Comparison of ENCODE assay signal across 7 cellular contexts in genomic region chr17:27244481-27245223, GRCh38. TPM values are rescaled to one million over a fixed set of nuclear protein-coding genes. Genes with fewer than 3 reads are reported as not detected.
DNase-seq lines count a peak whose midpoint lies in the region; ATAC-seq, FAIRE-seq and TF ChIP-seq lines count a peak whose summit lies in the region.

No MANE protein-coding gene starts in this region.

- no peaks in the 10 kb centered on the region for H3K27me3 ChIP-seq in Karpas-422 (ENCODE audit: low read length)
- H3K27me3 ChIP-seq in bronchial epithelial cell (ENCODE audit: control insufficient read depth, insufficient read depth, low read length), result no peaks in the 10 kb centered on the region
- no peaks in the 10 kb centered on the region for H3K27me3 ChIP-seq in left lung

- H3K4me3 ChIP-seq in Karpas-422 (ENCODE audit: low read length), result peak overlapping the region; percentile 4; the same call in 1 of the 2 replicates
- no peak overlapping the region for H3K4me3 ChIP-seq in bronchial epithelial cell (ENCODE audit: low read depth, low read length)
- H3K4me3 ChIP-seq in left lung, result peak overlapping the region in 1 of 2 donors; percentile 11

- no peaks in the 10 kb centered on the region for H3K9me2 ChIP-seq in Karpas-422 (replicated peaks; ENCODE audit: insufficient read depth, low read length)

- H3K27ac ChIP-seq in Karpas-422 (ENCODE audit: low read length), result no peak overlapping the region
- H3K27ac ChIP-seq in left lung, result peak overlapping the region; percentile 89 to 97
- H3K27ac ChIP-seq in temporal lobe (ENCODE audit: low read depth, low read length), result peak overlapping the region; percentile 51

- peak; percentile 18 for FAIRE-seq in bronchial epithelial cell (lab: Jason Lieb, UNC)

- intact Hi-C loops in left lung (cut with DNase I), result loop anchor here in 1 of 2 donors (5.0 kb wide), 1 partner anchor 88 kb away; no protein-coding TSS in a partner anchor

- TF ChIP-seq POLR2A in GM18505 (IDR thresholded peaks at IDR 0.05; ENCODE audit: borderline replicate concordance, extremely low read depth, insufficient read depth, insufficient read length), result no peak

- TF ChIP-seq CTCF in bronchial epithelial cell (IDR thresholded peaks at IDR 0.05; ENCODE audit: insufficient read depth, low read length, severe bottlenecking) (no peak), left lung (IDR thresholded peaks at IDR 0.05) (no peak)

- H3K79me2 ChIP-seq in Karpas-422 (ENCODE audit: low read length), result no peaks in the 10 kb centered on the region

- no peaks in the 10 kb centered on the region for H4K20me1 ChIP-seq in Karpas-422 (ENCODE audit: insufficient read depth, low read depth, low read length)

- peak overlapping the region; percentile 32; the same call in 1 of the 2 replicates for H2AFZ ChIP-seq in Karpas-422 (ENCODE audit: low read length)

- peak overlapping the region; percentile 63 for H3K4me2 ChIP-seq in Karpas-422 (ENCODE audit: low read depth, low read length, poor library complexity, severe bottlenecking)

- H3K36me3 ChIP-seq in Karpas-422 (ENCODE audit: insufficient read depth, low read length), result no peaks in the 10 kb centered on the region
- no peaks in the 10 kb centered on the region for H3K36me3 ChIP-seq in bronchial epithelial cell (ENCODE audit: control insufficient read depth, insufficient read depth, low read length)
- H3K36me3 ChIP-seq in left lung, result no peaks in the 10 kb centered on the region

- H3K9ac ChIP-seq in Karpas-422 (ENCODE audit: low read length), result peak overlapping the region; percentile 8

- H3K4me1 ChIP-seq in Karpas-422 (ENCODE audit: low read length) (peaks cover 16% of the 10 kb centered on the region), left lung (peaks cover 36 to 84% of the 10 kb centered on the region in 2 donors)

- DNase-seq in Karpas-422 (peak; percentile 54), bronchial epithelial cell (ENCODE audit: low read depth) (peak; percentile 97), left lung (peak; percentile 77 to 95)

- H3K9me3 ChIP-seq in Karpas-422 (ENCODE audit: low read length) (no peaks in the 10 kb centered on the region), left lung (no peaks in the 10 kb centered on the region)

- ATAC-seq in left lung (peak; percentile 66), GM18873 (IDR thresholded peaks at IDR 0.05; ENCODE audit: low FRiP score, unreplicated experiment) (no peak), GM21786 (IDR thresholded peaks at IDR 0.05; ENCODE audit: unreplicated experiment) (no peak), GM18505 (IDR thresholded peaks at IDR 0.05; ENCODE audit: unreplicated experiment) (no peak)

RNA-seq across cellular contexts. Expression of gene WSB1, which starts 49.3 kb away (rescaled TPM):
- total RNA-seq in Karpas-422 (2014; rRNA removed; shearing (Covaris generic); ENCODE audit: low replicate concordance), result 106 and 128 TPM in 2 replicates
- total RNA-seq in bronchial epithelial cell, result 256 and 308 TPM in 2 replicates
- 100 to 1,000 TPM; 264 to 294 TPM for total RNA-seq in left lung
- 224 TPM for total RNA-seq in temporal lobe
